Comparison of ENCODE assay signal across 24 cellular contexts in the genomic region with DNA sequence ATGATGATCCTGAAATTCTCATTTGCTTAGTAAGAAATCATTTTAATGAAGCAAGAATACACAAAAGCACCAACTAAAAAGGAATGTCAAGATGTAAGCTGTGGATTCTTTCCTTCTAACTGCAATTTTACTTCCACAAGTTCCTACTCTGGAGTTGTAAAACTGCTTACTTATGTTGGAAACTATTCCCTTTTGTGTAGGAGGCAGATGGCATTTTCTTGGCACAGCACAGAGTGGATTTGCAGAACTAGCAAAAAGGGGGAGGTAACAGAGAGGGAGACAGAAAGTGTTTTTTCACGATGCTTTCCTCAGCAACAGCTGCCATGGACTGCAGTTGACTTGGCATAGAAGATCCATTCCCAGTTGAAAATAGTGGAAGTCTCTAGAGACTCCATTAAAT.
DNase-seq lines count a peak whose midpoint lies in the region; FAIRE-seq and TF ChIP-seq lines count a peak whose summit lies in the region.
"Had no signal": no experiment of that assay in that cellular context is flagged by ENCODE, and none has a peak within 500 bp of the region (broad histone marks: within the 10 kb centered on the region; RNA-seq: fewer than 3 reads in every experiment).

No MANE protein-coding gene starts in this region.

- no peak for FAIRE-seq in RCC 7860 (lab: Jason Lieb, UNC)
- FAIRE-seq: D721Med, small intestine had no signal

- H3K4me1 Mint-ChIP-seq in activated CD4-positive, alpha-beta memory T cell treated with anti-CD3 and anti-CD28 coated beads for 36 hours (ENCODE audit: low read depth) = no peaks in the 10 kb centered on the region
- H3K4me1 Mint-ChIP-seq: activated naive CD8-positive, alpha-beta T cell treated with anti-CD3 and anti-CD28 coated beads, Interleukin-2, amount 10 ng/mL, durations not matched to agents 7 days and 5 days; memory B cell; stimulated activated effector memory CD8-positive, alpha-beta T cell treated with anti-CD3 and anti-CD28 coated beads, Interleukin-12 subunit alpha, Interleukin-12 subunit beta, amount 100 ng/mL, for 72 hours; T-cell had no signal

- no peaks in the 10 kb centered on the region for H3K27me3 ChIP-seq in BJ (ENCODE audit: control insufficient read depth, insufficient read depth, low read length)
- H3K27me3 ChIP-seq: suprapubic skin had no signal

- no peak overlapping the region for H3K4me3 ChIP-seq in BJ (ENCODE audit: low read depth, low read length)
- H3K4me3 ChIP-seq: GM23248, PC-9, suprapubic skin had no signal

- intact Hi-C loops in activated CD4-positive, alpha-beta memory T cell treated with anti-CD3 and anti-CD28 coated beads for 36 hours (cut with micrococcal nuclease) = no loop called here

- no peaks in the 10 kb centered on the region for H3K36me3 Mint-ChIP-seq in activated CD4-positive, alpha-beta memory T cell treated with anti-CD3 and anti-CD28 coated beads for 36 hours
- H3K36me3 Mint-ChIP-seq: activated naive CD8-positive, alpha-beta T cell treated with anti-CD3 and anti-CD28 coated beads, Interleukin-2, amount 10 ng/mL, durations not matched to agents 7 days and 5 days; memory B cell; stimulated activated effector memory CD8-positive, alpha-beta T cell treated with anti-CD3 and anti-CD28 coated beads, Interleukin-12 subunit alpha, Interleukin-12 subunit beta, amount 100 ng/mL, for 72 hours; T-cell had no signal

- CTCF ChIA-PET in BJ (lab: Yijun Ruan, JAX) = no interaction called here
- CTCF ChIA-PET in activated CD4-positive, alpha-beta memory T cell treated with anti-CD3 and anti-CD28 coated beads for 36 hours (lab: Charles Lee) = no interaction called here

- POLR2A ChIA-PET in BJ (lab: Charles Lee) = no interaction called here
- POLR2A ChIA-PET in activated CD4-positive, alpha-beta memory T cell treated with anti-CD3 and anti-CD28 coated beads for 36 hours (lab: Charles Lee) = no interaction called here

- H3K27ac Mint-ChIP-seq in activated CD4-positive, alpha-beta memory T cell treated with anti-CD3 and anti-CD28 coated beads for 36 hours = no peak overlapping the region
- H3K27ac Mint-ChIP-seq: activated naive CD8-positive, alpha-beta T cell treated with anti-CD3 and anti-CD28 coated beads, Interleukin-2, amount 10 ng/mL, durations not matched to agents 7 days and 5 days; memory B cell; stimulated activated effector memory CD8-positive, alpha-beta T cell treated with anti-CD3 and anti-CD28 coated beads, Interleukin-12 subunit alpha, Interleukin-12 subunit beta, amount 100 ng/mL, for 72 hours; T-cell had no signal

- H3K27me3 Mint-ChIP-seq in activated CD4-positive, alpha-beta memory T cell treated with anti-CD3 and anti-CD28 coated beads for 36 hours = no peaks in the 10 kb centered on the region
- H3K27me3 Mint-ChIP-seq: activated naive CD8-positive, alpha-beta T cell treated with anti-CD3 and anti-CD28 coated beads, Interleukin-2, amount 10 ng/mL, durations not matched to agents 7 days and 5 days; memory B cell; T-cell had no signal

- no peaks in the 10 kb centered on the region for H3K36me3 ChIP-seq in BJ (ENCODE audit: control insufficient read depth, insufficient read depth, low read length)
- H3K36me3 ChIP-seq: suprapubic skin had no signal

- H3K9me3 Mint-ChIP-seq in activated CD4-positive, alpha-beta memory T cell treated with anti-CD3 and anti-CD28 coated beads for 36 hours = peaks cover 15% of the 10 kb centered on the region

- no peak for TF ChIP-seq CTCF in BJ (IDR thresholded peaks at IDR 0.05; ENCODE audit: insufficient read depth, low read depth, low read length)

- DNase-seq in BJ (ENCODE audit: low read depth) = peak; percentile 56
- peak; percentile 60 to 88 for DNase-seq in NCI-H446 (lab: John Stamatoyannopoulos, UW)
- peak; percentile 52 for DNase-seq in fibroblast of peridontal ligament (ENCODE audit: extremely low read depth)
- peak; percentile 20 for DNase-seq in putamen (ENCODE audit: low spot score)
- DNase-seq in islet precursor cell = no peak
- no peak for DNase-seq in RCC 7860 (ENCODE audit: low spot score)
- no peak for DNase-seq in activated CD4-positive, alpha-beta memory T cell treated with anti-CD3 and anti-CD28 coated beads for 36 hours
- DNase-seq in COLO829 (ENCODE audit: low spot score) = no peak
- DNase-seq: activated CD4-positive, alpha-beta T cell treated with anti-CD3 and anti-CD28 coated beads, Interleukin-2, amount 50 U/mL, for 48 hours; activated CD4-positive, CD25-positive, alpha-beta regulatory T cell; activated effector memory CD4-positive, alpha-beta T cell treated with anti-CD3 and anti-CD28 coated beads, Interleukin-2, amount 50 U/mL, for 16 hours; activated naive CD8-positive, alpha-beta T cell treated with anti-CD3 and anti-CD28 coated beads, Interleukin-2, amount 10 ng/mL, durations not matched to agents 7 days and 5 days; activated T-cell treated with anti-CD3 and anti-CD28 coated beads for 4 hours; effector memory CD4-positive, alpha-beta T cell; GM23248; NCI-H2081; PC-9; SIG-M5; small intestine; T-cell had no signal

- no peak overlapping the region for H3K4me3 Mint-ChIP-seq in activated CD4-positive, alpha-beta memory T cell treated with anti-CD3 and anti-CD28 coated beads for 36 hours
- H3K4me3 Mint-ChIP-seq: activated naive CD8-positive, alpha-beta T cell treated with anti-CD3 and anti-CD28 coated beads, Interleukin-2, amount 10 ng/mL, durations not matched to agents 7 days and 5 days; memory B cell; stimulated activated effector memory CD8-positive, alpha-beta T cell treated with anti-CD3 and anti-CD28 coated beads, Interleukin-12 subunit alpha, Interleukin-12 subunit beta, amount 100 ng/mL, for 72 hours; T-cell had no signal

Comparison
In these comparisons a context has a peak if more than half of its experiments do, and no peak if none do; other contexts are left out.
1. DNase-seq: peak in BJ (single experiment), NCI-H446 (2 of 2), fibroblast of peridontal ligament (single experiment) and putamen (single experiment); none in islet precursor cell (single experiment), RCC 7860 (single experiment), activated CD4-positive, alpha-beta memory T cell treated with anti-CD3 and anti-CD28 coated beads for 36 hours (single experiment) and COLO829 (single experiment).